22 cellular contexts compared by ENCODE assay signal in the genomic region with DNA sequence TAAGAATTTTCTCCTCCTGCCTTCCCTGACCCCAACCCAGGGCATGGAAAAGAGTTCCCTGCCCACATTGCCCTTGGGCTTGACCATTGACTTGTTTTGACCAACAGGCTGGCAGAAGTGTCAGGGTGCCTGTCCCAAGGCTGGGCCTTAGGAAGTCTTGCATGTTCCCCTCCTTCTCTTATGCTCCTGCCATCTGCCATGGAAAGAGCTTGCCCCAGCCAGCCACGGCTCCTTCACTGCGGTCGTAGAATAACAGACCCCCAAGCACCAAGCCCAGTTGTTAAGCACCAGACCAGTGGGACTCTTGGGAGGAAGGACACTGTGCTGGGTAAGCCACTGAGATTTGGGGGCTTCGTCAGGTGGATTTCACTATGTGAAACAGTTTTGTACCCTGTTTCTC.
"Had no signal": no experiment of that assay in that cellular context is flagged by ENCODE, and none has a peak within 500 bp of the region (broad histone marks: within the 10 kb centered on the region; RNA-seq: fewer than 3 reads in every experiment).

No MANE protein-coding gene starts in this region.

- H3K36me3 ChIP-seq: SJSA1 had no signal

- H3K4me3 ChIP-seq: SJSA1, SK-N-MC had no signal

- DNase-seq: KBM-7, NCI-H1092, NCI-H1105 treated with DMSO at 0.1 percent for 48 hours, NCI-H1417 treated with DMSO at 0.1 percent for 48 hours, NCI-H146, NCI-H1694 treated with DMSO at 0.1 percent for 48 hours, NCI-H1930, NCI-H2081, NCI-H2107, NCI-H2171, NCI-H226, NCI-H446, NCI-H510A, NCI-H524 treated with DMSO at 0.1 percent for 48 hours, NCI-H69, NCI-H774, Right ventricle myocardium superior, RPMI8226, SIG-M5 had no signal

- H3K27me3 ChIP-seq: SJSA1 had no signal

- H3K9me3 ChIP-seq: SJSA1 had no signal

- H3K27ac ChIP-seq: HL-60, SJSA1, SK-N-MC had no signal
